Comparison of ENCODE assay signal across 9 cellular contexts in genomic region chr2:11482473-11483031, GRCh38. TPM values are rescaled to one million over a fixed set of nuclear protein-coding genes. Genes with fewer than 3 reads are reported as not detected.
DNase-seq lines count a peak whose midpoint lies in the region; ATAC-seq and TF ChIP-seq lines count a peak whose summit lies in the region.
"Had no signal": no experiment of that assay in that cellular context is flagged by ENCODE, and none has a peak within 500 bp of the region (broad histone marks: within the 10 kb centered on the region; RNA-seq: fewer than 3 reads in every experiment).

No MANE protein-coding gene starts in this region.

- CTCF ChIA-PET in PC-9 (lab: Charles Lee), result no interaction called here

- intact Hi-C loops in PC-9 (cut with micrococcal nuclease; ENCODE audit: unreplicated experiment), result no loop called here

- H3K4me1 ChIP-seq in foreskin keratinocyte (no peaks in the 10 kb centered on the region), osteoblast (ENCODE audit: insufficient read depth, low read length) (no peaks in the 10 kb centered on the region), PC-9 (replicated peaks; ENCODE audit: insufficient read depth) (no peaks in the 10 kb centered on the region)

- peak overlapping the region; percentile 53 for H3K4me2 ChIP-seq in osteoblast (ENCODE audit: insufficient read depth, low read length)
- no peak overlapping the region for H3K4me2 ChIP-seq in PC-9

- H3K27ac ChIP-seq in foreskin keratinocyte (no peak overlapping the region), osteoblast (ENCODE audit: low read depth, low read length) (no peak overlapping the region), PC-9 (no peak overlapping the region)

- POLR2A ChIA-PET in PC-9 (lab: Charles Lee; ENCODE audit: unreplicated experiment), result no interaction called here

- H3K79me2 ChIP-seq in osteoblast (ENCODE audit: insufficient read depth, low read length) (no peaks in the 10 kb centered on the region), PC-9 (ENCODE audit: low read depth) (no peaks in the 10 kb centered on the region)

- TF ChIP-seq CTCF in foreskin keratinocyte (conservative IDR thresholded peaks at IDR 0.05) (no peak), osteoblast (IDR thresholded peaks at IDR 0.05; ENCODE audit: extremely low read depth, low read depth, low read length) (no peak), PC-9 (conservative IDR thresholded peaks at IDR 0.05) (no peak)

- H3K9me3 ChIP-seq in osteoblast (ENCODE audit: low read depth, low read length) (no peaks in the 10 kb centered on the region), PC-9 (ENCODE audit: insufficient read depth, low read depth) (no peaks in the 10 kb centered on the region)

- BruUV-seq in PC-9 (replicated peaks; lab: Mats Ljungman, UMichigan), result no TSS peak

- H2AFZ ChIP-seq in osteoblast (ENCODE audit: low read length), result no peak overlapping the region
- no peak overlapping the region for H2AFZ ChIP-seq in PC-9

- H3F3A ChIP-seq in PC-9 (ENCODE audit: insufficient read depth, low read depth), result peaks cover 5% of the 10 kb centered on the region; the same call in 1 of the 2 replicates

- DNase-seq in COLO668 (lab: John Stamatoyannopoulos, UW; ENCODE audit: unreplicated experiment) (peak; percentile 62), foreskin keratinocyte (no peak), osteoblast (ENCODE audit: insufficient read length, low spot score, missing footprints) (peak; percentile 85), PC-9 (no peak), NCI-H146 (lab: John Stamatoyannopoulos, UW) (no peak), NCI-H1105 treated with DMSO at 0.1 percent for 48 hours (lab: John Stamatoyannopoulos, UW) (no peak)
- DNase-seq: activated CD4-positive, alpha-beta T cell treated with anti-CD3 and anti-CD28 coated beads, Interleukin-2, amount 50 U/mL, for 4 hours had no signal

- no peaks in the 10 kb centered on the region for H3K36me3 ChIP-seq in osteoblast (ENCODE audit: insufficient read depth, low read length)
- H3K36me3 ChIP-seq in PC-9 (ENCODE audit: low read depth), result no peaks in the 10 kb centered on the region

- H3K4me3 ChIP-seq in osteoblast (ENCODE audit: insufficient read depth, low read length), result peak overlapping the region; percentile 53
- no peak overlapping the region for H3K4me3 ChIP-seq in PC-9

- peaks cover 95% of the 10 kb centered on the region for H3K27me3 ChIP-seq in foreskin keratinocyte
- peaks cover 76% of the 10 kb centered on the region for H3K27me3 ChIP-seq in osteoblast (ENCODE audit: insufficient read depth, low read length)
- H3K27me3 ChIP-seq in PC-9 (ENCODE audit: insufficient read depth, low read depth), result peaks cover 7% of the 10 kb centered on the region; the same call in 1 of the 2 replicates

- ATAC-seq in foreskin keratinocyte (peak; percentile 47), GM18498 (IDR thresholded peaks at IDR 0.05; ENCODE audit: unreplicated experiment) (no peak)

- no peaks in the 10 kb centered on the region for H4K20me1 ChIP-seq in osteoblast (ENCODE audit: insufficient read depth, low read length)
- no peaks in the 10 kb centered on the region for H4K20me1 ChIP-seq in PC-9 (ENCODE audit: insufficient read depth)

- H3K9me2 ChIP-seq in PC-9 (ENCODE audit: insufficient read depth), result no peaks in the 10 kb centered on the region

TF ChIP-seq in PFSK-1, 5 proteins besides CTCF, POLR2A, EP300 and RAD21:
- TF ChIP-seq FOXP2 (optimal IDR thresholded peaks at IDR 0.05; ENCODE audit: borderline replicate concordance, extremely low read depth, extremely low read length, insufficient read depth) (peak; percentile 37), REST (IDR thresholded peaks at IDR 0.05; ENCODE audit: insufficient read depth in 1 of 2, low read depth in 2 of 2, low read length in 2 of 2) (no peak)

RNA-seq across cellular contexts. Expression of gene E2F6, which starts 16.6 kb away (rescaled TPM):
- 41.8 TPM for polyA plus RNA-seq in PFSK-1 (2012; ENCODE audit: insufficient read length, low read depth)
- 12.5 and 12.7 TPM in 2 replicates for total RNA-seq in foreskin keratinocyte
- polyA plus RNA-seq in foreskin keratinocyte, result 8.5 and 9.6 TPM in 2 replicates
- 9.0 and 10.6 TPM in 2 replicates for total RNA-seq in osteoblast
- total RNA-seq in PC-9 (2021), result 13.4 and 15.2 TPM in 2 replicates

RNA-seq across cellular contexts. Expression of gene GREB1, which starts 51.3 kb away (rescaled TPM):
- 5.4 TPM for polyA plus RNA-seq in PFSK-1 (2012; ENCODE audit: insufficient read length, low read depth)
- total RNA-seq in foreskin keratinocyte (0.03 and 0.11 TPM in 2 replicates), osteoblast (1.1 and 1.2 TPM in 2 replicates), PC-9 (2021) (0.20 and 0.37 TPM in 2 replicates)
- 0.03 TPM in 1 of 2 replicates, not detected in the other for polyA plus RNA-seq in foreskin keratinocyte

Comparison
In these comparisons a context has a peak if more than half of its experiments do, and no peak if none do; other contexts are left out.
1. DNase-seq: peak in COLO668 (single experiment) and osteoblast (single experiment); none in foreskin keratinocyte (0 of 2), PC-9 (0 of 2), NCI-H146 (single experiment) and NCI-H1105 treated with DMSO at 0.1 percent for 48 hours (single experiment).